9 cellular contexts compared by ENCODE assay signal in genomic region chr17:43907425-43907981, GRCh38. TPM values are rescaled to one million over a fixed set of nuclear protein-coding genes. Genes with fewer than 3 reads are reported as not detected.
DNase-seq lines count a peak whose midpoint lies in the region; ATAC-seq and FAIRE-seq lines count a peak whose summit lies in the region.
"Had no signal": no experiment of that assay in that cellular context is flagged by ENCODE, and none has a peak within 500 bp of the region (broad histone marks: within the 10 kb centered on the region; RNA-seq: fewer than 3 reads in every experiment).

Gene MPP2, minus strand, starts transcription at chr17:43907536. Its CDS starts 3,076 bp downstream, at chr17:43904460.

- peak; percentile 64 for ATAC-seq in left colon
- ATAC-seq in GM19035 (IDR thresholded peaks at IDR 0.05; ENCODE audit: unreplicated experiment) = no peak
- no peak for ATAC-seq in GM21619 (IDR thresholded peaks at IDR 0.05; ENCODE audit: unreplicated experiment)

- peak; percentile 76 for FAIRE-seq in G401.6 (lab: Jason Lieb, UNC)
- FAIRE-seq: colon had no signal

- intact Hi-C loops in left colon (cut with DNase I, micrococcal nuclease) = no loop called here

- peak; percentile 66 for DNase-seq in NCI-H2227 treated with DMSO at 0.1 percent for 48 hours (lab: John Stamatoyannopoulos, UW)
- DNase-seq in activated CD4-positive, alpha-beta T cell treated with anti-CD3 and anti-CD28 coated beads, Interleukin-2, amount 50 U/mL, for 1 hour = peak; percentile 55
- DNase-seq in dedifferentiated amniotic fluid mesenchymal stem cell (ENCODE audit: extremely low spot score) = peak; percentile 66
- peak; percentile 65 to 67 for DNase-seq in left colon
- DNase-seq in stimulated activated CD4-positive, alpha-beta T cell treated with anti-CD3 and anti-CD28 coated beads, Interleukin-1b, Interleukin-23, amount 100 ng/mL, for 48 hours = peak; percentile 47

RNA-seq across cellular contexts. Expression of gene MPP2, which starts in this region (rescaled TPM):
- 1 to 10 TPM in 1 of 2 donors, under 1 TPM in 1; 0.49 to 2.6 TPM for total RNA-seq in left colon
